Comparison of ENCODE assay signal across 24 cellular contexts in the genomic region with DNA sequence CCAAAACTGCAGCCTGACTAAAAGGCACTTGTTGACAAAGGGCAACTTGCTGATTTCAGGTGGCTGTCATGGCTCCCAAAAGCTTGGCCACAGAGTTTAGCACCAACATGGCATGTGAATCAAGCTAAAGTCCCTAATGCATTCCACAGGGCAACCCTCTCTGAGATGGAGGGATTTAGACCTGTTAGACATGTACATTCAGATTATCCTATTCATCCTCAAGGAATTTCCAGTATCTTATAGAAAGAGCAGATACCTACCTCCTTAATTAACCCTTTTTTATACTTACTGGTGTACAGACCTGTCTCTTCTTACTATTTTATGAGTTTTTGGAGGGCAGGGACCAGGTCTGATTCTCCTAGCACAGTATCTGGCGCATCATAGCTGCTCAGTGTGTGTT. TPM values are rescaled to one million over a fixed set of nuclear protein-coding genes. Genes with fewer than 3 reads are reported as not detected.
DNase-seq lines count a peak whose midpoint lies in the region; ATAC-seq, FAIRE-seq and TF ChIP-seq lines count a peak whose summit lies in the region.
"Had no signal": no experiment of that assay in that cellular context is flagged by ENCODE, and none has a peak within 500 bp of the region (broad histone marks: within the 10 kb centered on the region; RNA-seq: fewer than 3 reads in every experiment).

No MANE protein-coding gene starts in this region.

- dilution Hi-C loops in keratinocyte (cut with MboI; ENCODE audit: extremely low pct_ligation_motif_present, low sequenced_read_pairs): no loop called here

- H3K27ac ChIP-seq in RWPE2 (ENCODE audit: poor library complexity, severe bottlenecking) (no peak overlapping the region), keratinocyte (ENCODE audit: control insufficient read depth, insufficient read depth, low read length) (no peak overlapping the region)
- H3K27ac ChIP-seq: 22Rv1; A549; BLaER1 treated with 17β-estradiol and CSF1 and Interleukin-3, amounts not matched to agents 10 nM and 100 nM; C4-2B had no signal

- TF ChIP-seq CTCF in RWPE2 (IDR thresholded peaks at IDR 0.05; ENCODE audit: poor library complexity, severe bottlenecking) (no peak), bronchial epithelial cell (IDR thresholded peaks at IDR 0.05; ENCODE audit: insufficient read depth, low read length, severe bottlenecking) (no peak), epithelial cell of esophagus (IDR thresholded peaks at IDR 0.05; ENCODE audit: insufficient read depth, low read depth, low read length, missing control alignments) (no peak), keratinocyte (optimal IDR thresholded peaks at IDR 0.05 in 1 of 3, IDR thresholded peaks at IDR 0.05 in 1 of 3, conservative IDR thresholded peaks at IDR 0.05 in 1 of 3; ENCODE audit: extremely low read depth in 1 of 3, insufficient read depth in 2 of 3, low read length in 3 of 3) (no peak)

- no peak overlapping the region for H3K4me2 ChIP-seq in keratinocyte (ENCODE audit: control insufficient read depth, extremely low read depth, insufficient read depth, low read depth, low read length)
- H3K4me2 ChIP-seq: A549; BLaER1 treated with 17β-estradiol and CSF1 and Interleukin-3, amounts not matched to agents 10 nM and 100 nM had no signal

- no peak overlapping the region for H3K9ac ChIP-seq in keratinocyte (ENCODE audit: control insufficient read depth, extremely low read depth, insufficient read depth, low read length)
- H3K9ac ChIP-seq: BLaER1 treated with 17β-estradiol and CSF1 and Interleukin-3, amounts not matched to agents 10 nM and 100 nM had no signal

- H3K36me3 ChIP-seq in RWPE2 (ENCODE audit: low read depth) (no peaks in the 10 kb centered on the region), bronchial epithelial cell (ENCODE audit: control insufficient read depth, insufficient read depth, low read length) (no peaks in the 10 kb centered on the region), keratinocyte (ENCODE audit: control insufficient read depth in 2 of 2, extremely low read depth in 1 of 2, insufficient read depth in 2 of 2, low read length in 2 of 2) (no peaks in the 10 kb centered on the region)

- peak; percentile 55; the same call in 2 of the 3 replicates for ATAC-seq in RWPE2 (ENCODE audit: low read depth)
- no peak for ATAC-seq in GM21529 (IDR thresholded peaks at IDR 0.05; ENCODE audit: unreplicated experiment)
- no peak for ATAC-seq in GM21367 (IDR thresholded peaks at IDR 0.05; ENCODE audit: unreplicated experiment)
- ATAC-seq in HG03025 (IDR thresholded peaks at IDR 0.05; ENCODE audit: low FRiP score, unreplicated experiment): no peak
- ATAC-seq: A549; CD8-positive, alpha-beta T cell had no signal

- no peak overlapping the region for H2AFZ ChIP-seq in keratinocyte (ENCODE audit: control insufficient read depth, low read length)

- FAIRE-seq in bronchial epithelial cell (lab: Jason Lieb, UNC) (no peak), keratinocyte (lab: Jason Lieb, UNC) (no peak)
- FAIRE-seq: A549, D721Med, G401.6, GM12891, GM19239 had no signal

- H3K4me3 ChIP-seq in RWPE2 (ENCODE audit: severe bottlenecking) (no peak overlapping the region), bronchial epithelial cell (ENCODE audit: low read depth, low read length) (no peak overlapping the region), epithelial cell of esophagus (ENCODE audit: low read length) (no peak overlapping the region), keratinocyte (ENCODE audit: control insufficient read depth in 2 of 3, extremely low read depth in 1 of 3, insufficient read depth in 2 of 3, low read depth in 1 of 3, low read length in 3 of 3) (no peak overlapping the region)
- H3K4me3 ChIP-seq: A549; BLaER1 treated with 17β-estradiol and CSF1 and Interleukin-3, amounts not matched to agents 10 nM and 100 nM had no signal

- H4K20me1 ChIP-seq in keratinocyte (ENCODE audit: control insufficient read depth, extremely low read depth, insufficient read depth, low read length): no peaks in the 10 kb centered on the region

- H3K4me1 ChIP-seq in RWPE2 (ENCODE audit: insufficient read depth, poor library complexity, severe bottlenecking) (peaks cover 6% of the 10 kb centered on the region), keratinocyte (ENCODE audit: control insufficient read depth, extremely low read depth, insufficient read depth, low read length) (peaks cover 15% of the 10 kb centered on the region)
- H3K4me1 ChIP-seq: Caco-2 had no signal

- H3K9me3 ChIP-seq in RWPE2 (ENCODE audit: severe bottlenecking): no peaks in the 10 kb centered on the region
- no peaks in the 10 kb centered on the region for H3K9me3 ChIP-seq in keratinocyte (ENCODE audit: control insufficient read depth, low read depth, low read length)
- H3K9me3 ChIP-seq: A549; BLaER1 treated with 17β-estradiol and CSF1 and Interleukin-3, amounts not matched to agents 10 nM and 100 nM; Caco-2 had no signal

- no peaks in the 10 kb centered on the region for H3K79me2 ChIP-seq in keratinocyte (ENCODE audit: control insufficient read depth, insufficient read depth, low read length)

- no peak for DNase-seq in RWPE2 (ENCODE audit: low spot score)
- peak; percentile 46 for DNase-seq in bronchial epithelial cell (ENCODE audit: low read depth)
- peak; percentile 54 for DNase-seq in epithelial cell of esophagus (ENCODE audit: low read depth)
- peak; percentile 17 for DNase-seq in keratinocyte (ENCODE audit: low read depth, low spot score)
- DNase-seq in HCEC 1CT: no peak
- DNase-seq: AML-193; Caco-2; Calu3; CD4-positive, alpha-beta T cell; CD8-positive, alpha-beta T cell; DMS79 treated with DMSO at 0.1 percent for 48 hours; GF-D8 had no signal

- no peaks in the 10 kb centered on the region for H3K9me1 ChIP-seq in keratinocyte (ENCODE audit: control insufficient read depth, extremely low read depth, insufficient read depth, low read length)

- no peaks in the 10 kb centered on the region for H3K27me3 ChIP-seq in RWPE2 (ENCODE audit: insufficient read depth, poor library complexity, severe bottlenecking)
- H3K27me3 ChIP-seq in bronchial epithelial cell (ENCODE audit: control insufficient read depth, insufficient read depth, low read length): no peaks in the 10 kb centered on the region
- H3K27me3 ChIP-seq in keratinocyte (ENCODE audit: control insufficient read depth, extremely low read depth, insufficient read depth, low read length): no peaks in the 10 kb centered on the region
- H3K27me3 ChIP-seq: BLaER1 treated with 17β-estradiol and CSF1 and Interleukin-3, amounts not matched to agents 10 nM and 100 nM had no signal

RNA-seq across cellular contexts. Expression of gene ACP3, which starts 31.3 kb away (rescaled TPM):
- total RNA-seq in bronchial epithelial cell: 1.6 and 7.0 TPM in 2 replicates
- 0.51 to 1.3 TPM (median 1.0 TPM) in 3 replicates for polyA plus RNA-seq in keratinocyte
- polyA plus RNA-seq in keratinocyte (2011; ENCODE audit: low read depth): 1.2 TPM
- polyA plus RNA-seq in keratinocyte (2011; cell fraction: cytosol; rRNA removed): 0.15 TPM in 1 of 2 replicates, not detected in the other
- 0.59 and 1.3 TPM in 2 replicates for polyA plus RNA-seq in keratinocyte (2011; cell fraction: nucleus; rRNA removed)
- polyA plus RNA-seq in keratinocyte (2012; ENCODE audit: low replicate concordance): 0.24 and 0.78 TPM in 2 replicates
- 0.96 to 3.3 TPM (median 1.5 TPM) in 3 replicates for polyA minus RNA-seq in keratinocyte
- polyA minus RNA-seq in keratinocyte (2011; cell fraction: cytosol; rRNA and poly(A)+ RNA removed): not detected
- polyA minus RNA-seq in keratinocyte (2011; cell fraction: nucleus; rRNA and poly(A)+ RNA removed): 0.32 and 1.2 TPM in 2 replicates
- total RNA-seq: A172; CD4-positive, alpha-beta T cell; CD8-positive, alpha-beta T cell had no signal

Comparison
In these comparisons a context has a peak if more than half of its experiments do, and no peak if none do; other contexts are left out.
1. DNase-seq: peak in bronchial epithelial cell (single experiment), epithelial cell of esophagus (single experiment) and keratinocyte (single experiment); none in RWPE2 (single experiment) and HCEC 1CT (single experiment).